ENCODE assay signal across 24 cellular contexts in the genomic region with DNA sequence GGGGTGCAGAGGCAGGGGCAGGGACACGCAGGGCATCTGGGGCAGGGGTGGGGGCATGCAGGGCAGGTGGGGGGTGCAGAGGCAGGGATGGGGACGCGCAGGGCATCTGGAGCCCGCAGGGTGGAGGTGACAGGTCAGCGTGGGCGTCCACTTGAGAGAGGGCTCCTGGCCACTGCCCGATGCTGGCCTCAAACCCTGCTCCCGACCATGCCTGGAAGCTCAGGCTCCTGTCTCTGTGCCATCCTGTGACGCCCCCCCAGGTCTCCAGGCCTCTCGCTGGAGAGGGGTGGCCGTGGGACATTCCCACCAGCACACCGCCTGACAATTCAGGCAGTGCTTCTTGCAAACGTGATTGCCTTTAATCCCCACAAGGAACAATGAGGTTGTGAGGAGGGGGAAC. TPM values are rescaled to one million over a fixed set of nuclear protein-coding genes. Genes with fewer than 3 reads are reported as not detected.
DNase-seq lines count a peak whose midpoint lies in the region; TF ChIP-seq lines count a peak whose summit lies in the region.
"Had no signal": no experiment of that assay in that cellular context is flagged by ENCODE, and none has a peak within 500 bp of the region (broad histone marks: within the 10 kb centered on the region; RNA-seq: fewer than 3 reads in every experiment).

No MANE protein-coding gene starts in this region.

- H2AFZ ChIP-seq in neural progenitor cell (replicated peaks), result no peak overlapping the region
- H2AFZ ChIP-seq: GM23338 had no signal

- DNase-seq in activated CD4-positive, alpha-beta T cell treated with anti-CD3 and anti-CD28 coated beads for 48 hours, result peak; percentile 3
- no peak for DNase-seq in activated CD4-positive, alpha-beta T cell treated with anti-CD3 and anti-CD28 coated beads, Interleukin-2, amount 10 ng/mL, durations not matched to agents 24 days and 14 days
- DNase-seq in BE2C (peak; percentile 6), esophagus muscularis mucosa (ENCODE audit: extremely low spot score) (peak; percentile 2), chondrocyte (ENCODE audit: low spot score) (no peak), neural progenitor cell (ENCODE audit: low spot score) (no peak)
- DNase-seq in stimulated activated CD8-positive, alpha-beta memory T cell treated with anti-CD3 and anti-CD28 coated beads, Interleukin-4, amount 100 ng/mL, for 48 hours, result peak; percentile 11
- DNase-seq in activated naive CD4-positive, alpha-beta T cell treated with Interleukin-2 at 50 U/mL for 16 hours, result no peak
- DNase-seq: CD4-positive, alpha-beta memory T cell; COR-L47; HFFc6; Kasumi-1; NCI-H1105; NCI-H146; NCI-H1930; NCI-H2107; NCI-H524 treated with DMSO at 0.1 percent for 48 hours; NCI-H774 had no signal

- intact Hi-C loops in activated CD4-positive, alpha-beta T cell treated with anti-CD3 and anti-CD28 coated beads, Interleukin-2, amount 10 ng/mL, durations not matched to agents 24 days and 14 days (cut with micrococcal nuclease), result no loop called here
- intact Hi-C loops in esophagus muscularis mucosa (cut with DNase I), result no loop called here

- H3K27me3 ChIP-seq in BE2C (no peaks in the 10 kb centered on the region), esophagus muscularis mucosa (no peaks in the 10 kb centered on the region), neural progenitor cell (no peaks in the 10 kb centered on the region)
- H3K27me3 ChIP-seq: BLaER1 treated with 17β-estradiol and CSF1 and Interleukin-3, amounts not matched to agents 10 nM and 100 nM had no signal

- no peak for TF ChIP-seq POLR2A in esophagus muscularis mucosa (IDR thresholded peaks at IDR 0.05; ENCODE audit: low read depth)

- H3K27ac Mint-ChIP-seq in activated CD4-positive, alpha-beta T cell treated with anti-CD3 and anti-CD28 coated beads, Interleukin-2, amount 10 ng/mL, durations not matched to agents 24 days and 14 days, result no peak overlapping the region
- H3K27ac Mint-ChIP-seq in chondrocyte (ENCODE audit: unreplicated experiment), result no peak overlapping the region
- H3K27ac Mint-ChIP-seq in neural progenitor cell, result no peak overlapping the region
- H3K27ac Mint-ChIP-seq: CD4-positive, alpha-beta memory T cell; GM23338; HFFc6 had no signal

- H3K4me1 ChIP-seq in BE2C, result no peaks in the 10 kb centered on the region
- H3K4me1 ChIP-seq in esophagus muscularis mucosa, result peaks cover 4 to 5% (median 5%) of the 10 kb centered on the region in 4 donors
- no peaks in the 10 kb centered on the region for H3K4me1 ChIP-seq in neural progenitor cell
- H3K4me1 ChIP-seq: BLaER1 treated with 17β-estradiol and CSF1 and Interleukin-3, amounts not matched to agents 10 nM and 100 nM; HAP-1 had no signal

- no peaks in the 10 kb centered on the region for H3K36me3 Mint-ChIP-seq in activated CD4-positive, alpha-beta T cell treated with anti-CD3 and anti-CD28 coated beads, Interleukin-2, amount 10 ng/mL, durations not matched to agents 24 days and 14 days (ENCODE audit: low read depth)
- H3K36me3 Mint-ChIP-seq in chondrocyte (ENCODE audit: low read depth) (no peaks in the 10 kb centered on the region), neural progenitor cell (no peaks in the 10 kb centered on the region)
- H3K36me3 Mint-ChIP-seq: CD4-positive, alpha-beta memory T cell had no signal

- no peaks in the 10 kb centered on the region for H3K9me3 ChIP-seq in BE2C
- H3K9me3 ChIP-seq in esophagus muscularis mucosa, result no peaks in the 10 kb centered on the region
- H3K9me3 ChIP-seq in neural progenitor cell (ENCODE audit: low read depth), result no peaks in the 10 kb centered on the region
- H3K9me3 ChIP-seq: BLaER1 treated with 17β-estradiol and CSF1 and Interleukin-3, amounts not matched to agents 10 nM and 100 nM; HAP-1 had no signal

- H3K9ac ChIP-seq in neural progenitor cell, result no peak overlapping the region
- H3K9ac ChIP-seq: BLaER1 treated with 17β-estradiol and CSF1 and Interleukin-3, amounts not matched to agents 10 nM and 100 nM had no signal

- no peaks in the 10 kb centered on the region for H3K79me2 ChIP-seq in neural progenitor cell (ENCODE audit: low read depth)

- no peaks in the 10 kb centered on the region for H3K27me3 Mint-ChIP-seq in activated CD4-positive, alpha-beta T cell treated with anti-CD3 and anti-CD28 coated beads, Interleukin-2, amount 10 ng/mL, durations not matched to agents 24 days and 14 days
- H3K27me3 Mint-ChIP-seq in chondrocyte (ENCODE audit: low read depth) (peaks cover 9% of the 10 kb centered on the region), neural progenitor cell (ENCODE audit: insufficient read depth, low read depth) (peaks cover 2% of the 10 kb centered on the region)
- H3K27me3 Mint-ChIP-seq: CD4-positive, alpha-beta memory T cell had no signal

- no peaks in the 10 kb centered on the region for H3K4me1 Mint-ChIP-seq in activated CD4-positive, alpha-beta T cell treated with anti-CD3 and anti-CD28 coated beads, Interleukin-2, amount 10 ng/mL, durations not matched to agents 24 days and 14 days
- no peaks in the 10 kb centered on the region for H3K4me1 Mint-ChIP-seq in chondrocyte (ENCODE audit: low read depth)
- peaks cover 6% of the 10 kb centered on the region for H3K4me1 Mint-ChIP-seq in neural progenitor cell
- H3K4me1 Mint-ChIP-seq: GM23338 had no signal

- no peaks in the 10 kb centered on the region for H4K20me1 ChIP-seq in neural progenitor cell (ENCODE audit: low read depth)
- H4K20me1 ChIP-seq: BLaER1 treated with 17β-estradiol and CSF1 and Interleukin-3, amounts not matched to agents 10 nM and 100 nM had no signal

- TF ChIP-seq CTCF in BE2C (IDR thresholded peaks at IDR 0.05; ENCODE audit: low read depth, low read length) (no peak), esophagus muscularis mucosa (IDR thresholded peaks at IDR 0.05) (no peak), chondrocyte (IDR thresholded peaks at IDR 0.05) (no peak), neural progenitor cell (IDR thresholded peaks at IDR 0.05) (no peak)

- H3K27ac ChIP-seq in esophagus muscularis mucosa (replicated peaks in 1 of 4) (no peak overlapping the region), neural progenitor cell (no peak overlapping the region)
- H3K27ac ChIP-seq: BLaER1 treated with 17β-estradiol and CSF1 and Interleukin-3, amounts not matched to agents 10 nM and 100 nM had no signal

- H3K9me3 Mint-ChIP-seq in activated CD4-positive, alpha-beta T cell treated with anti-CD3 and anti-CD28 coated beads, Interleukin-2, amount 10 ng/mL, durations not matched to agents 24 days and 14 days, result no peaks in the 10 kb centered on the region
- H3K9me3 Mint-ChIP-seq in chondrocyte (ENCODE audit: low read depth) (no peaks in the 10 kb centered on the region), neural progenitor cell (no peaks in the 10 kb centered on the region)
- H3K9me3 Mint-ChIP-seq: CD4-positive, alpha-beta memory T cell; GM23338; HFFc6 had no signal

- H3K4me3 Mint-ChIP-seq in activated CD4-positive, alpha-beta T cell treated with anti-CD3 and anti-CD28 coated beads, Interleukin-2, amount 10 ng/mL, durations not matched to agents 24 days and 14 days, result no peak overlapping the region
- H3K4me3 Mint-ChIP-seq in chondrocyte (ENCODE audit: unreplicated experiment), result no peak overlapping the region
- no peak overlapping the region for H3K4me3 Mint-ChIP-seq in neural progenitor cell
- H3K4me3 Mint-ChIP-seq: CD4-positive, alpha-beta memory T cell; GM23338; HFFc6 had no signal

- TF ChIP-seq EP300 in esophagus muscularis mucosa (IDR thresholded peaks at IDR 0.05), result no peak

- H3K36me3 ChIP-seq in BE2C, result no peaks in the 10 kb centered on the region
- H3K36me3 ChIP-seq in esophagus muscularis mucosa, result peaks cover 0 to 25% (median 4%) of the 10 kb centered on the region in 4 donors
- no peaks in the 10 kb centered on the region for H3K36me3 ChIP-seq in neural progenitor cell
- H3K36me3 ChIP-seq: BLaER1 treated with 17β-estradiol and CSF1 and Interleukin-3, amounts not matched to agents 10 nM and 100 nM; HAP-1 had no signal

- H3F3A ChIP-seq in neural progenitor cell (ENCODE audit: low read depth), result no peaks in the 10 kb centered on the region

- WGBS in esophagus muscularis mucosa, result 72% methylated on average over 13 of the region's 13 CpGs

- H3K4me2 ChIP-seq in neural progenitor cell, result no peak overlapping the region
- H3K4me2 ChIP-seq: BLaER1 treated with 17β-estradiol and CSF1 and Interleukin-3, amounts not matched to agents 10 nM and 100 nM; GM23338 had no signal

- H3K4me3 ChIP-seq in BE2C (ENCODE audit: low read depth, low read length), result no peak overlapping the region
- no peak overlapping the region for H3K4me3 ChIP-seq in esophagus muscularis mucosa
- H3K4me3 ChIP-seq in neural progenitor cell, result no peak overlapping the region
- H3K4me3 ChIP-seq: BLaER1 treated with 17β-estradiol and CSF1 and Interleukin-3, amounts not matched to agents 10 nM and 100 nM; GM23338; HAP-1; K562 had no signal

RNA-seq across cellular contexts. Expression of gene ZDHHC11B, which starts 33.0 kb away (rescaled TPM):
- total RNA-seq in activated CD4-positive, alpha-beta T cell treated with anti-CD3 and anti-CD28 coated beads, Interleukin-2, amount 10 ng/mL, durations not matched to agents 24 days and 14 days, result not detected in 2 replicates
- 21.0 TPM for polyA plus RNA-seq in BE2C (2012; ENCODE audit: insufficient read depth, insufficient read length, low read depth)
- total RNA-seq in esophagus muscularis mucosa (10 to 100 TPM in 1 of 4 donors, 1 to 10 TPM in 3; 2.2 to 11.7 (median 6.2) TPM), chondrocyte (0.17 TPM in 1 of 3 replicates, not detected in the others), neural progenitor cell (ENCODE audit: low replicate concordance) (0.25 and 0.60 TPM in 2 replicates)
- total RNA-seq: M059J had no signal
- polyA plus RNA-seq: AG04450 had no signal

RNA-seq across cellular contexts. Expression of gene TPPP, which starts 58.3 kb away (rescaled TPM):
- 0.07 TPM in 1 of 2 replicates, not detected in the other for total RNA-seq in activated CD4-positive, alpha-beta T cell treated with anti-CD3 and anti-CD28 coated beads, Interleukin-2, amount 10 ng/mL, durations not matched to agents 24 days and 14 days
- 7.5 TPM for polyA plus RNA-seq in BE2C (2012; ENCODE audit: insufficient read depth, insufficient read length, low read depth)
- total RNA-seq in esophagus muscularis mucosa (10 to 100 TPM; 19.5 to 45.7 (median 34.5) TPM), chondrocyte (0.07 to 0.70 TPM (median 0.56 TPM) in 3 replicates), neural progenitor cell (ENCODE audit: low replicate concordance) (0.87 TPM in 1 of 2 replicates, not detected in the other)

Comparison
In these comparisons a context has a peak if more than half of its experiments do, and no peak if none do; other contexts are left out.
1. DNase-seq: peak in activated CD4-positive, alpha-beta T cell treated with anti-CD3 and anti-CD28 coated beads for 48 hours (single experiment), BE2C (single experiment), esophagus muscularis mucosa (single experiment) and stimulated activated CD8-positive, alpha-beta memory T cell treated with anti-CD3 and anti-CD28 coated beads, Interleukin-4, amount 100 ng/mL, for 48 hours (single experiment); none in activated CD4-positive, alpha-beta T cell treated with anti-CD3 and anti-CD28 coated beads, Interleukin-2, amount 10 ng/mL, durations not matched to agents 24 days and 14 days (single experiment), chondrocyte (single experiment), activated naive CD4-positive, alpha-beta T cell treated with Interleukin-2 at 50 U/mL for 16 hours (single experiment) and neural progenitor cell (single experiment).
2. RNA of gene TPPP, which starts 58.3 kb away (total RNA-seq): 19.5 to 45.7 TPM in esophagus muscularis mucosa; 0.07 to 0.70 TPM in chondrocyte, 0.07 TPM in activated CD4-positive, alpha-beta T cell treated with anti-CD3 and anti-CD28 coated beads, Interleukin-2, amount 10 ng/mL, durations not matched to agents 24 days and 14 days and 0.87 TPM in neural progenitor cell; every median in the first group is over 10 times any median in the second.